10 cellular contexts compared by ENCODE assay signal in the genomic region with DNA sequence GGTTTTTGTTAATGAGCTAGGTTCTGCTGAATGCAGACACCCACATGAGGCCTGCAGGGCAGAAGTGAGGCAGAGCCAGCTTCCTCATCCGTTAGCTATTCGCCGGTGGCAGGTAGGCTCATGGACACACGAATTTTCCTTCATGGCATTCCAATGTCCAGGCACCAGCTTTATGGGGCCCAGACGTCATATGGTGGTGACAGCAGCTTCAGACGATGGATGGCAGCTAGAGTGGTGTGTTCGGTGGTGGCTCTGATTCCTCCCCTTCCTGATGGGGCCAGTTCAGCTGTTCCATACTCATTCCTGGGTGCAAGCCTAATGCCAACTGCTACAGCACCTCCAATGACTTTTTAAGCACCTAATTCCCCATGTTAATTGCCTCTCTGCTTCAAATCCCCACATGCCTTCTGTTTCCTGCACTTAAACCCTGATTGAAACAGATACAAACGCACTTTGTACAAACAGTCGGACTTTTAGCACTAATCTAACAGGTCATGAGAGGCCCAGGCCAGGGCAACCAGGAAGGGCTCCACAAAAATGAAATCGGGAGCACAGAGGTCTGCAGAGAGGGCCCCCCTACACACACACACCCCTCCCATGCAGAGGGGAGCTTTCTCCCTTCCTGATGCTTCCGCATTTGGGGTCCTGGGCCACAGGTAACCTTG. TPM values are rescaled to one million over a fixed set of nuclear protein-coding genes. Genes with fewer than 3 reads are reported as not detected.
A peak's percentile ranks its signal among the peaks of the same experiment; 100 is the strongest.
DNase-seq lines count a peak whose midpoint lies in the region; ATAC-seq and TF ChIP-seq lines count a peak whose summit lies in the region.
"Had no signal": no experiment of that assay in that cellular context is flagged by ENCODE, and none has a peak within 500 bp of the region (broad histone marks: within the 10 kb centered on the region; RNA-seq: fewer than 3 reads in every experiment).

No MANE protein-coding gene starts in this region.

- WGBS in mammary epithelial cell (ENCODE audit: low coverage, missing lambda C conversion rate): 12% methylated on average over 9 of the region's 11 CpGs

- ATAC-seq in GM19463 (IDR thresholded peaks at IDR 0.05; ENCODE audit: unreplicated experiment): no peak
- no peak for ATAC-seq in GM19397 (IDR thresholded peaks at IDR 0.05; ENCODE audit: unreplicated experiment)

- no peak for DNase-seq in activated CD4-positive, alpha-beta T cell treated with anti-CD3 and anti-CD28 coated beads, Interleukin-2, amount 10 ng/mL, durations not matched to agents 24 days and 14 days
- no peak for DNase-seq in activated CD4-positive, alpha-beta T cell treated with anti-CD3 and anti-CD28 coated beads, Interleukin-2, amount 50 U/mL, for 48 hours
- DNase-seq in NCI-H82 treated with DMSO at 0.1 percent for 48 hours (lab: John Stamatoyannopoulos, UW; ENCODE audit: unreplicated experiment) (peak; percentile 89), mammary epithelial cell (no peak)
- no peak for DNase-seq in activated CD4-positive, CD25-positive, alpha-beta regulatory T cell treated with anti-CD3 and anti-CD28 coated beads, Interleukin-2, amount 50 U/mL, for 72 hours

- in situ Hi-C loops in mammary epithelial cell (cut with MboI; ENCODE audit: low sequenced_read_pairs in 2 of 2): no loop called here

- peaks cover 51% of the 10 kb centered on the region for H3K4me1 ChIP-seq in mammary epithelial cell (ENCODE audit: insufficient read depth, low read length)

- CTCF ChIA-PET in mammary epithelial cell (lab: Charles Lee; ENCODE audit: low non-redundant PET): no interaction called here

- intact Hi-C loops in activated CD4-positive, alpha-beta T cell treated with anti-CD3 and anti-CD28 coated beads, Interleukin-2, amount 10 ng/mL, durations not matched to agents 24 days and 14 days (cut with micrococcal nuclease): no loop called here
- intact Hi-C loops in mammary epithelial cell (cut with micrococcal nuclease): loop anchor here (1.0 to 5.0 kb wide), 2 partner anchors 51 to 67 kb away; no protein-coding TSS in a partner anchor

- peaks cover 16% of the 10 kb centered on the region for H3K4me1 Mint-ChIP-seq in activated CD4-positive, alpha-beta T cell treated with anti-CD3 and anti-CD28 coated beads, Interleukin-2, amount 10 ng/mL, durations not matched to agents 24 days and 14 days

- no peaks in the 10 kb centered on the region for H3K36me3 Mint-ChIP-seq in activated CD4-positive, alpha-beta T cell treated with anti-CD3 and anti-CD28 coated beads, Interleukin-2, amount 10 ng/mL, durations not matched to agents 24 days and 14 days (ENCODE audit: low read depth)

- H4K20me1 ChIP-seq in mammary epithelial cell (ENCODE audit: insufficient read depth, low read length): no peaks in the 10 kb centered on the region

- TF ChIP-seq CTCF in mammary epithelial cell (conservative IDR thresholded peaks at IDR 0.05 in 1 of 2, IDR thresholded peaks at IDR 0.05 in 1 of 2; ENCODE audit: extremely low read depth in 1 of 2, insufficient read depth in 1 of 2, low read depth in 1 of 2, low read length in 2 of 2): no peak

- peak overlapping the region; percentile 78 for H2AFZ ChIP-seq in mammary epithelial cell (ENCODE audit: low read depth, low read length)

- peaks cover 4% of the 10 kb centered on the region for H3K9me3 Mint-ChIP-seq in activated CD4-positive, alpha-beta T cell treated with anti-CD3 and anti-CD28 coated beads, Interleukin-2, amount 10 ng/mL, durations not matched to agents 24 days and 14 days

- H3K9ac ChIP-seq in mammary epithelial cell (ENCODE audit: insufficient read depth, low read length): no peak overlapping the region

- H3K4me2 ChIP-seq in mammary epithelial cell (ENCODE audit: insufficient read depth, low read depth, low read length): peak overlapping the region; percentile 4

- peak overlapping the region; percentile 45 for H3K27ac Mint-ChIP-seq in activated CD4-positive, alpha-beta T cell treated with anti-CD3 and anti-CD28 coated beads, Interleukin-2, amount 10 ng/mL, durations not matched to agents 24 days and 14 days

- no TSS peak for BruUV-seq in mammary epithelial cell (replicated peaks; lab: Mats Ljungman, UMichigan)

- dilution Hi-C loops in mammary epithelial cell (cut with HindIII; ENCODE audit: low sequenced_read_pairs): loop anchor here (5.0 kb wide), 1 partner anchor 77 kb away; no protein-coding TSS in a partner anchor

- H3K27ac ChIP-seq in mammary epithelial cell (ENCODE audit: insufficient read depth, low read depth, low read length): peak overlapping the region; percentile 56
- H3K27ac ChIP-seq in skin epidermis: peak overlapping the region in 12 of 21 experiments; percentile 9 to 72 (median 58)
- H3K27ac ChIP-seq: ovary had no signal

- H3K79me2 ChIP-seq in mammary epithelial cell (ENCODE audit: insufficient read depth, low read length): no peaks in the 10 kb centered on the region

- no peaks in the 10 kb centered on the region for H3K27me3 ChIP-seq in mammary epithelial cell (ENCODE audit: insufficient read depth, low read length)
- H3K27me3 ChIP-seq: ovary had no signal

- H3K27me3 Mint-ChIP-seq in activated CD4-positive, alpha-beta T cell treated with anti-CD3 and anti-CD28 coated beads, Interleukin-2, amount 10 ng/mL, durations not matched to agents 24 days and 14 days: peaks cover 13% of the 10 kb centered on the region

- H3K4me3 ChIP-seq in mammary epithelial cell (replicated peaks in 1 of 3; ENCODE audit: insufficient read depth in 1 of 3, low read depth in 2 of 3, low read length in 3 of 3) (no peak overlapping the region), skin epidermis (no peak overlapping the region)
- H3K4me3 ChIP-seq: ovary had no signal

- H3K36me3 ChIP-seq in mammary epithelial cell (ENCODE audit: insufficient read depth, low read length): no peaks in the 10 kb centered on the region
- H3K36me3 ChIP-seq: ovary had no signal

- H3K9me3 ChIP-seq in mammary epithelial cell (replicated peaks; ENCODE audit: insufficient read depth, low read length): peaks cover 4% of the 10 kb centered on the region
- H3K9me3 ChIP-seq: ovary had no signal

- H3K4me3 Mint-ChIP-seq in activated CD4-positive, alpha-beta T cell treated with anti-CD3 and anti-CD28 coated beads, Interleukin-2, amount 10 ng/mL, durations not matched to agents 24 days and 14 days: peak overlapping the region; percentile 31

RNA-seq across cellular contexts. Expression of a gene that starts 35.7 kb away (rescaled TPM):
- not detected in 2 replicates for total RNA-seq in activated CD4-positive, alpha-beta T cell treated with anti-CD3 and anti-CD28 coated beads, Interleukin-2, amount 10 ng/mL, durations not matched to agents 24 days and 14 days
- total RNA-seq in mammary epithelial cell: not detected
- not detected for polyA plus RNA-seq in mammary epithelial cell
- polyA minus RNA-seq in mammary epithelial cell: not detected
- total RNA-seq: ovary; T-helper 2 cell treated with Interferon-gamma antibody and Interleukin-4, amounts not matched to agents 100 ng/mL and 5 ng/mL, for 36 hours had no signal
- polyA plus RNA-seq: ovary had no signal

RNA-seq across cellular contexts. Expression of a gene that starts 50.6 kb away (rescaled TPM):
- 64.3 and 66.4 TPM in 2 replicates for total RNA-seq in activated CD4-positive, alpha-beta T cell treated with anti-CD3 and anti-CD28 coated beads, Interleukin-2, amount 10 ng/mL, durations not matched to agents 24 days and 14 days
- 10 to 100 TPM; 47.5 to 63.2 TPM for total RNA-seq in mammary epithelial cell
- polyA plus RNA-seq in mammary epithelial cell: 30.8 TPM
- 119 TPM for polyA minus RNA-seq in mammary epithelial cell
